Comparison of ENCODE assay signal across 20 cellular contexts in genomic region chr6:139778113-139778512, GRCh38.
DNase-seq lines count a peak whose midpoint lies in the region; ATAC-seq and TF ChIP-seq lines count a peak whose summit lies in the region.
"Had no signal": no experiment of that assay in that cellular context is flagged by ENCODE, and none has a peak within 500 bp of the region (broad histone marks: within the 10 kb centered on the region; RNA-seq: fewer than 3 reads in every experiment).

No MANE protein-coding gene starts in this region.

- no peak for TF ChIP-seq POLR2A in transverse colon (IDR thresholded peaks at IDR 0.05)

- no peak overlapping the region for H3K9ac ChIP-seq in muscle layer of colon (ENCODE audit: low read length)
- H3K9ac ChIP-seq: BLaER1 had no signal

- no peak for ATAC-seq in GM19452 (IDR thresholded peaks at IDR 0.05; ENCODE audit: unreplicated experiment)
- ATAC-seq: activated T-cell treated with anti-CD3 and anti-CD28 coated beads, Interleukin-2, amount 50 U/mL, for 4 hours; mucosa of descending colon had no signal

- peaks cover 35% of the 10 kb centered on the region for H3K4me1 ChIP-seq in muscle layer of colon (ENCODE audit: insufficient read depth, low read length)
- H3K4me1 ChIP-seq in transverse colon: peaks cover 0 to 11% (median 7%) of the 10 kb centered on the region in 4 donors
- H3K4me1 ChIP-seq: ascending aorta, BLaER1, colonic mucosa had no signal

- intact Hi-C loops in transverse colon (cut with DNase I; ENCODE audit: low total_unique reads): loop anchor here (10.0 kb wide), 1 partner anchor 403 kb away; the partner anchor contains the start of gene CITED2

- H3K27ac ChIP-seq in muscle layer of colon (ENCODE audit: low read depth, low read length) (peak overlapping the region; percentile 27), transverse colon (peak overlapping the region in 3 of 4 donors; percentile 6 to 62 (median 62))
- H3K27ac ChIP-seq: ascending aorta, BLaER1, colonic mucosa, ovary had no signal

- no peak for TF ChIP-seq EP300 in transverse colon (IDR thresholded peaks at IDR 0.05; ENCODE audit: low read depth)

- H3K36me3 ChIP-seq in muscle layer of colon (ENCODE audit: insufficient read depth, low read length) (no peaks in the 10 kb centered on the region), transverse colon (no peaks in the 10 kb centered on the region)
- H3K36me3 ChIP-seq: ascending aorta, BLaER1, colonic mucosa, ovary had no signal

- H3K27me3 ChIP-seq in muscle layer of colon (ENCODE audit: control insufficient read depth in 1 of 2, insufficient read depth in 2 of 2, low read length in 2 of 2) (no peaks in the 10 kb centered on the region), transverse colon (no peaks in the 10 kb centered on the region)
- H3K27me3 ChIP-seq: ascending aorta, BLaER1, colonic mucosa, ovary had no signal

- in situ Hi-C loops in transverse colon (cut with MboI; ENCODE audit: low pct_ligation_motif_present in 1 of 4, low pct_unique_long_range_greater_than_20kb in 1 of 4, low sequenced_read_pairs in 3 of 4): no loop called here

- no peak for TF ChIP-seq CTCF in transverse colon (IDR thresholded peaks at IDR 0.05)

- H3K4me3 ChIP-seq in muscle layer of colon (ENCODE audit: low read depth in 1 of 2, low read length in 2 of 2) (peak overlapping the region in 1 of 2 donors; percentile 17), transverse colon (no peak overlapping the region)
- H3K4me3 ChIP-seq: ascending aorta, BLaER1, colonic mucosa, mucosa of descending colon, ovary had no signal

- H3K9me3 ChIP-seq in muscle layer of colon (ENCODE audit: low read length): no peaks in the 10 kb centered on the region
- H3K9me3 ChIP-seq in transverse colon: no peaks in the 10 kb centered on the region
- H3K9me3 ChIP-seq: ascending aorta, BLaER1, colonic mucosa, mucosa of descending colon, ovary had no signal

- DNase-seq in NCI-H524 (lab: John Stamatoyannopoulos, UW) (peak; percentile 8 to 51), NCI-H524 treated with DMSO at 0.1 percent for 48 hours (lab: John Stamatoyannopoulos, UW) (no peak), cerebellum (ENCODE audit: low spot score) (peak; percentile 23), transverse colon (no peak), putamen (ENCODE audit: low spot score) (no peak), COR-L47 (lab: John Stamatoyannopoulos, UW) (no peak)
- DNase-seq: activated CD4-positive, alpha-beta memory T cell treated with anti-CD3 and anti-CD28 coated beads, Interleukin-2, amount 10 ng/mL, durations not matched to agents 7 days and 5 days; activated naive CD4-positive, alpha-beta T cell treated with anti-CD3 and anti-CD28 coated beads, Interleukin-2, amount 10 ng/mL, durations not matched to agents 7 days and 5 days; activated T-cell treated with anti-CD3 and anti-CD28 coated beads, Interleukin-2, amount 50 U/mL, for 4 hours; colonic mucosa; GDM1; kidney glomerular epithelial cell; mucosa of descending colon; ovary; stimulated activated CD8-positive, alpha-beta memory T cell treated with anti-CD3 and anti-CD28 coated beads, Interleukin-4, amount 100 ng/mL, for 48 hours; T-helper 2 cell had no signal

- 70 to 88% methylated on average over 3 to 4 of the region's 4 CpGs for WGBS in transverse colon (ENCODE audit: low coverage in 1 of 2), 2 donors

Comparison
In these comparisons a context has a peak if more than half of its experiments do, and no peak if none do; other contexts are left out.
1. DNase-seq: peak in NCI-H524 (2 of 2) and cerebellum (single experiment); none in NCI-H524 treated with DMSO at 0.1 percent for 48 hours (single experiment), transverse colon (single experiment), putamen (single experiment) and COR-L47 (single experiment).